9 cellular contexts compared by ENCODE assay signal in genomic region chr4:11470709-11471441, GRCh38. TPM values are rescaled to one million over a fixed set of nuclear protein-coding genes. Genes with fewer than 3 reads are reported as not detected.
DNase-seq lines count a peak whose midpoint lies in the region; ATAC-seq and TF ChIP-seq lines count a peak whose summit lies in the region.
"Had no signal": no experiment of that assay in that cellular context is flagged by ENCODE, and none has a peak within 500 bp of the region (broad histone marks: within the 10 kb centered on the region; RNA-seq: fewer than 3 reads in every experiment).

No MANE protein-coding gene starts in this region.

- H3K27me3 Mint-ChIP-seq in activated CD8-positive, alpha-beta T cell treated with anti-CD3 and anti-CD28 coated beads, Interleukin-2, amount 10 ng/mL, durations not matched to agents 7 days and 5 days (ENCODE audit: low read depth), result no peaks in the 10 kb centered on the region

- H3K36me3 Mint-ChIP-seq in activated CD8-positive, alpha-beta T cell treated with anti-CD3 and anti-CD28 coated beads, Interleukin-2, amount 10 ng/mL, durations not matched to agents 7 days and 5 days (ENCODE audit: low read depth), result peaks cover 19% of the 10 kb centered on the region

- peak overlapping the region; percentile 43 for H3K4me3 Mint-ChIP-seq in activated CD8-positive, alpha-beta T cell treated with anti-CD3 and anti-CD28 coated beads, Interleukin-2, amount 10 ng/mL, durations not matched to agents 7 days and 5 days

- WGBS in heart right ventricle, 2 donors, result 71 to 74% methylated on average over 7 of the region's 7 CpGs

- H3K27ac ChIP-seq in heart right ventricle, result peak overlapping the region in 3 of 10 donors; percentile 9 to 79 (median 27)

- ATAC-seq in HG03045 (IDR thresholded peaks at IDR 0.05; ENCODE audit: unreplicated experiment) (peak; percentile 5), heart right ventricle (no peak)
- ATAC-seq in activated CD8-positive, alpha-beta T cell treated with anti-CD3 and anti-CD28 coated beads, Interleukin-2, amount 10 ng/mL, durations not matched to agents 7 days and 5 days, result peak; percentile 18
- no peak for ATAC-seq in stimulated activated naive CD8-positive, alpha-beta T cell treated with anti-CD3 and anti-CD28 coated beads, Interleukin-15, Interleukin-2, amounts not matched to agents 100 U/mL and 50 U/mL, for 24 hours

- H3K4me1 Mint-ChIP-seq in activated CD8-positive, alpha-beta T cell treated with anti-CD3 and anti-CD28 coated beads, Interleukin-2, amount 10 ng/mL, durations not matched to agents 7 days and 5 days (ENCODE audit: low read depth), result peaks cover 48% of the 10 kb centered on the region

- no peak for TF ChIP-seq CTCF in heart right ventricle (IDR thresholded peaks at IDR 0.05)

- H3K36me3 ChIP-seq in heart right ventricle, result no peaks in the 10 kb centered on the region

- H3K9me3 Mint-ChIP-seq in activated CD8-positive, alpha-beta T cell treated with anti-CD3 and anti-CD28 coated beads, Interleukin-2, amount 10 ng/mL, durations not matched to agents 7 days and 5 days (ENCODE audit: insufficient read depth), result no peaks in the 10 kb centered on the region

- DNase-seq in activated T-cell treated with anti-CD3 and anti-CD28 coated beads for 4 hours (peak; percentile 18), GM03348 (ENCODE audit: low spot score) (no peak), heart right ventricle (no peak), RPMI8226 (no peak)
- no peak for DNase-seq in activated T-cell treated with anti-CD3 and anti-CD28 coated beads, Interleukin-2, amount 50 U/mL, for 1 hour
- DNase-seq in activated CD8-positive, alpha-beta T cell treated with anti-CD3 and anti-CD28 coated beads, Interleukin-2, amount 10 ng/mL, durations not matched to agents 7 days and 5 days, result peak; percentile 25
- peak; percentile 22 for DNase-seq in stimulated activated naive CD8-positive, alpha-beta T cell treated with anti-CD3 and anti-CD28 coated beads, Interleukin-15, Interleukin-2, amounts not matched to agents 100 U/mL and 50 U/mL, for 24 hours
- DNase-seq: anterior cingulate cortex had no signal

- intact Hi-C loops in heart right ventricle (cut with DNase I), result no loop called here

- CTCF ChIA-PET in activated CD8-positive, alpha-beta T cell treated with anti-CD3 and anti-CD28 coated beads, Interleukin-2, amount 10 ng/mL, durations not matched to agents 7 days and 5 days (lab: Charles Lee), result interaction anchor here (0.6 to 0.8 kb wide), 2 partner anchors 10 to 19 kb away, joined by 3 read pairs; no protein-coding TSS in a partner anchor

- H3K4me3 ChIP-seq in heart right ventricle, result peak overlapping the region in 1 of 10 donors; percentile 33

- POLR2A ChIA-PET in activated CD8-positive, alpha-beta T cell treated with anti-CD3 and anti-CD28 coated beads, Interleukin-2, amount 10 ng/mL, durations not matched to agents 7 days and 5 days (lab: Charles Lee), result no interaction called here

- peak overlapping the region; percentile 96 for H3K27ac Mint-ChIP-seq in activated CD8-positive, alpha-beta T cell treated with anti-CD3 and anti-CD28 coated beads, Interleukin-2, amount 10 ng/mL, durations not matched to agents 7 days and 5 days

- peaks cover 0 to 31% (median 0%) of the 10 kb centered on the region in 9 donors for H3K4me1 ChIP-seq in heart right ventricle

- H3K9me3 ChIP-seq in heart right ventricle, result no peaks in the 10 kb centered on the region

- H3K27me3 ChIP-seq in heart right ventricle, result no peaks in the 10 kb centered on the region

RNA-seq across cellular contexts. Expression of gene HS3ST1, which starts 42.2 kb away (rescaled TPM):
- total RNA-seq in activated CD8-positive, alpha-beta T cell treated with anti-CD3 and anti-CD28 coated beads, Interleukin-2, amount 10 ng/mL, durations not matched to agents 7 days and 5 days, result not detected
- total RNA-seq in heart right ventricle, result 1 to 10 TPM in 6 of 10 donors, under 1 TPM in 4; 0.27 to 1.5 (median 1.1) TPM
- 1 to 10 TPM in 1 of 2 donors, under 1 TPM in 1; 0.88 to 2.1 TPM for polyA plus RNA-seq in heart right ventricle

Comparison
In these comparisons a context has a peak if more than half of its experiments do, and no peak if none do; other contexts are left out.
1. DNase-seq: peak in activated T-cell treated with anti-CD3 and anti-CD28 coated beads for 4 hours (single experiment), activated CD8-positive, alpha-beta T cell treated with anti-CD3 and anti-CD28 coated beads, Interleukin-2, amount 10 ng/mL, durations not matched to agents 7 days and 5 days (single experiment) and stimulated activated naive CD8-positive, alpha-beta T cell treated with anti-CD3 and anti-CD28 coated beads, Interleukin-15, Interleukin-2, amounts not matched to agents 100 U/mL and 50 U/mL, for 24 hours (single experiment); none in activated T-cell treated with anti-CD3 and anti-CD28 coated beads, Interleukin-2, amount 50 U/mL, for 1 hour (single experiment), GM03348 (single experiment), heart right ventricle (0 of 2) and RPMI8226 (single experiment).
2. ATAC-seq: peak in HG03045 (single experiment) and activated CD8-positive, alpha-beta T cell treated with anti-CD3 and anti-CD28 coated beads, Interleukin-2, amount 10 ng/mL, durations not matched to agents 7 days and 5 days (single experiment); none in stimulated activated naive CD8-positive, alpha-beta T cell treated with anti-CD3 and anti-CD28 coated beads, Interleukin-15, Interleukin-2, amounts not matched to agents 100 U/mL and 50 U/mL, for 24 hours (single experiment) and heart right ventricle (0 of 8).